In the genomic region with DNA sequence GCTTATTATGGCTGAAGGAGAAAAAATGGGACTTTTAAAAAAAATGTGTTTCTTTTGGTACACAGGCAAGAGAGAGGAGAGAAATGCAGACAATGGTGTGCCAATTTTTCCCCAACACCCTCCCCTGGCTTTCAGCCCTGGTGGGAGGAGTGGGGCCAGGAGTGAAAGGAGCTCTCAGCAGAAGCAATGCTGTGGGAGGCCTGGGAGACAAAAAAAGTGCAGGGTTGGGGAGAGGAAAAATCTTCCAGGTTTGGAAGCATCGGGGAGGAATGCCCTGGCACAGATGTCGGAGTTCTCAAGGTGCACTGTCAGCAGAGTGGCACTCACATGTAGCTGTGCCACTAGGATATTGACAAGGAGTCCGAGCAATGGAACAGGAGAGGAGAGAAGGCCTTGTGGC, we compare ENCODE assay signal across 13 cellular contexts.
DNase-seq lines count a peak whose midpoint lies in the region; ATAC-seq, FAIRE-seq and TF ChIP-seq lines count a peak whose summit lies in the region.
"Had no signal": no experiment of that assay in that cellular context is flagged by ENCODE, and none has a peak within 500 bp of the region (broad histone marks: within the 10 kb centered on the region; RNA-seq: fewer than 3 reads in every experiment).

No MANE protein-coding gene starts in this region.

- H3K27ac Mint-ChIP-seq in H9: no peak overlapping the region

- H2BK12ac ChIP-seq in H9 (ENCODE audit: insufficient read length, low read depth, low read length): no peak overlapping the region

- H3K9me2 ChIP-seq in PC-3 (replicated peaks; ENCODE audit: low read length): no peaks in the 10 kb centered on the region

- H3K56ac ChIP-seq in H9 (ENCODE audit: insufficient read length, low read depth, low read length): no peak overlapping the region

- no peaks in the 10 kb centered on the region for H3K9me3 ChIP-seq in RWPE2 (ENCODE audit: severe bottlenecking)
- H3K9me3 ChIP-seq in keratinocyte (ENCODE audit: control insufficient read depth, low read depth, low read length): no peaks in the 10 kb centered on the region
- no peaks in the 10 kb centered on the region for H3K9me3 ChIP-seq in H9 (ENCODE audit: control insufficient read depth, low read depth, low read length)
- no peaks in the 10 kb centered on the region for H3K9me3 ChIP-seq in PC-3 (ENCODE audit: low read length)
- H3K9me3 ChIP-seq: BLaER1 had no signal

- H3K9me1 ChIP-seq in keratinocyte (ENCODE audit: control insufficient read depth, extremely low read depth, insufficient read depth, low read length): no peaks in the 10 kb centered on the region

- H3K4me1 ChIP-seq in RWPE2 (ENCODE audit: insufficient read depth, poor library complexity, severe bottlenecking) (peaks cover 12% of the 10 kb centered on the region), keratinocyte (ENCODE audit: control insufficient read depth, extremely low read depth, insufficient read depth, low read length) (peaks cover 17% of the 10 kb centered on the region), H9 (ENCODE audit: insufficient read depth, low read length) (no peaks in the 10 kb centered on the region; the same call in 1 of the 2 replicates), PC-3 (ENCODE audit: insufficient read depth, low read length) (no peaks in the 10 kb centered on the region)

- H3K4me3 ChIP-seq in RWPE2 (ENCODE audit: severe bottlenecking) (no peak overlapping the region), keratinocyte (ENCODE audit: control insufficient read depth in 2 of 3, extremely low read depth in 1 of 3, insufficient read depth in 2 of 3, low read depth in 1 of 3, low read length in 3 of 3) (no peak overlapping the region), PC-3 (ENCODE audit: low read length) (no peak overlapping the region)
- H3K4me3 ChIP-seq: BLaER1 had no signal

- no peak overlapping the region for H3K4me3 Mint-ChIP-seq in H9

- peaks cover 3% of the 10 kb centered on the region; the same call in 1 of the 2 replicates for H3K27me3 Mint-ChIP-seq in H9 (ENCODE audit: low read depth)

- no peak overlapping the region for H4K5ac ChIP-seq in H9 (ENCODE audit: insufficient read length, low read depth, low read length)

- no CpG with 5 or more reads among the region's 3 CpGs for WGBS in H9 (ENCODE audit: extremely low coverage, insufficient read length, low lambda C conversion rate)

- DNase-seq in NCI-H1092 treated with DMSO at 0.1 percent for 48 hours (lab: John Stamatoyannopoulos, UW): peak; percentile 21
- DNase-seq in NCI-H1092 (lab: John Stamatoyannopoulos, UW): no peak
- DNase-seq in COR-L47 (lab: John Stamatoyannopoulos, UW): peak; percentile 30
- DNase-seq in RWPE2 (ENCODE audit: low spot score): no peak
- DNase-seq in keratinocyte (ENCODE audit: low read depth, low spot score): no peak
- no peak for DNase-seq in H9
- no peak for DNase-seq in PC-3
- DNase-seq in SW 1271 (lab: John Stamatoyannopoulos, UW): no peak
- DNase-seq: 8988T, HCEC 1CT had no signal

- peak overlapping the region; percentile 79 for H3K27ac ChIP-seq in RWPE2 (ENCODE audit: poor library complexity, severe bottlenecking)
- peak overlapping the region; percentile 27 for H3K27ac ChIP-seq in keratinocyte (ENCODE audit: control insufficient read depth, insufficient read depth, low read length)
- H3K27ac ChIP-seq in H9 (ENCODE audit: insufficient read length, low read depth, low read length): no peak overlapping the region
- no peak overlapping the region for H3K27ac ChIP-seq in PC-3 (ENCODE audit: low read length)
- H3K27ac ChIP-seq: BLaER1, SJCRH30 had no signal

- peaks cover 17 to 24% of the 10 kb centered on the region in 2 experiments for H3K4me1 Mint-ChIP-seq in H9

- no peaks in the 10 kb centered on the region for H3F3A ChIP-seq in PC-3 (ENCODE audit: low read length, unreplicated experiment)

- H3K27me3 ChIP-seq in RWPE2 (ENCODE audit: insufficient read depth, poor library complexity, severe bottlenecking) (no peaks in the 10 kb centered on the region), keratinocyte (ENCODE audit: control insufficient read depth, extremely low read depth, insufficient read depth, low read length) (peaks cover 4% of the 10 kb centered on the region), H9 (ENCODE audit: insufficient read depth, low read length) (no peaks in the 10 kb centered on the region), PC-3 (ENCODE audit: low read length) (peaks cover 15% of the 10 kb centered on the region)
- H3K27me3 ChIP-seq: BLaER1, SJCRH30 had no signal

- no TSS peak for BruUV-seq in PC-3 (replicated peaks; lab: Mats Ljungman, UMichigan)

- H3K79me2 ChIP-seq in keratinocyte (ENCODE audit: control insufficient read depth, insufficient read depth, low read length): no peaks in the 10 kb centered on the region
- no peaks in the 10 kb centered on the region for H3K79me2 ChIP-seq in H9 (ENCODE audit: insufficient read depth, low read length)
- no peaks in the 10 kb centered on the region for H3K79me2 ChIP-seq in PC-3 (ENCODE audit: low read length)

- no peak overlapping the region for H2BK120ac ChIP-seq in H9 (ENCODE audit: low read depth, low read length, poor library complexity, severe bottlenecking)

- H2BK15ac ChIP-seq in H9 (ENCODE audit: low read depth, low read length): no peak overlapping the region

- no peaks in the 10 kb centered on the region for H3K79me1 ChIP-seq in H9 (ENCODE audit: insufficient read depth, low read depth, low read length, poor library complexity, severe bottlenecking)

- no peaks in the 10 kb centered on the region for H3K9me3 Mint-ChIP-seq in H9

- no peak overlapping the region for H2BK20ac ChIP-seq in H9 (ENCODE audit: low read depth, low read length, poor library complexity, severe bottlenecking)

- H4K8ac ChIP-seq in H9 (replicated peaks; ENCODE audit: insufficient read length, low read depth, low read length): no peak overlapping the region

- H3T11ph ChIP-seq in H9 (ENCODE audit: low read length): no peak overlapping the region

- H4K91ac ChIP-seq in H9 (ENCODE audit: insufficient read length, low read depth, low read length): no peak overlapping the region

- H3K36me3 Mint-ChIP-seq in H9 (ENCODE audit: insufficient read depth in 1 of 3, low read depth in 3 of 3): no peaks in the 10 kb centered on the region

- dilution Hi-C loops in keratinocyte (cut with MboI; ENCODE audit: extremely low pct_ligation_motif_present, low sequenced_read_pairs): no loop called here

- H4K20me1 ChIP-seq in keratinocyte (ENCODE audit: control insufficient read depth, extremely low read depth, insufficient read depth, low read length): no peaks in the 10 kb centered on the region
- no peaks in the 10 kb centered on the region for H4K20me1 ChIP-seq in H9 (ENCODE audit: control insufficient read depth, insufficient read depth, insufficient read length)
- no peaks in the 10 kb centered on the region for H4K20me1 ChIP-seq in PC-3 (ENCODE audit: low read length)
- H4K20me1 ChIP-seq: BLaER1 had no signal

- H3K18ac ChIP-seq in H9 (ENCODE audit: insufficient read length, low read depth, low read length): no peak overlapping the region

- no peak overlapping the region for H2AK5ac ChIP-seq in H9 (ENCODE audit: insufficient read length, low read length)

- TF ChIP-seq CTCF in RWPE2 (IDR thresholded peaks at IDR 0.05; ENCODE audit: poor library complexity, severe bottlenecking): no peak
- TF ChIP-seq CTCF in keratinocyte (optimal IDR thresholded peaks at IDR 0.05 in 1 of 3, IDR thresholded peaks at IDR 0.05 in 1 of 3, conservative IDR thresholded peaks at IDR 0.05 in 1 of 3; ENCODE audit: extremely low read depth in 1 of 3, insufficient read depth in 2 of 3, low read length in 3 of 3): no peak
- no peak for TF ChIP-seq CTCF in H9 (conservative IDR thresholded peaks at IDR 0.05)
- no peak for TF ChIP-seq CTCF in PC-3 (conservative IDR thresholded peaks at IDR 0.05; ENCODE audit: low read depth, low read length)

- no peak overlapping the region for H3K4ac ChIP-seq in H9 (ENCODE audit: low read depth, low read length)

- H2AFZ ChIP-seq in keratinocyte (ENCODE audit: control insufficient read depth, low read length) (no peak overlapping the region), H9 (ENCODE audit: low read length) (no peak overlapping the region), PC-3 (ENCODE audit: low read length) (no peak overlapping the region)

- H3K23me2 ChIP-seq in H9 (ENCODE audit: insufficient read length, low read depth, low read length, poor library complexity, severe bottlenecking): no peaks in the 10 kb centered on the region

- peak; percentile 23 for FAIRE-seq in keratinocyte (lab: Jason Lieb, UNC)
- FAIRE-seq: HTR-8/SVneo had no signal

- H3K36me3 ChIP-seq in RWPE2 (ENCODE audit: low read depth) (no peaks in the 10 kb centered on the region), keratinocyte (ENCODE audit: control insufficient read depth in 2 of 2, extremely low read depth in 1 of 2, insufficient read depth in 2 of 2, low read length in 2 of 2) (no peaks in the 10 kb centered on the region), PC-3 (ENCODE audit: low read depth, low read length) (no peaks in the 10 kb centered on the region)
- H3K36me3 ChIP-seq: BLaER1, SJCRH30 had no signal

- ATAC-seq in RWPE2 (ENCODE audit: low read depth) (no peak), PC-3 (no peak)

- no peak overlapping the region for H2BK5ac ChIP-seq in H9 (ENCODE audit: insufficient read length, low read length)

- POLR2A ChIA-PET in PC-3 (lab: Charles Lee; ENCODE audit: unreplicated experiment): no interaction called here

- intact Hi-C loops in PC-3 (cut with micrococcal nuclease): no loop called here

- CTCF ChIA-PET in PC-3 (lab: Charles Lee): no interaction called here

- no peak overlapping the region for H3K23ac ChIP-seq in H9 (ENCODE audit: insufficient read length, low read depth, low read length)

- H3K9ac ChIP-seq in keratinocyte (ENCODE audit: control insufficient read depth, extremely low read depth, insufficient read depth, low read length) (no peak overlapping the region), H9 (ENCODE audit: extremely low read depth, insufficient read length, low read length) (no peak overlapping the region), PC-3 (ENCODE audit: low read length) (no peak overlapping the region)
- H3K9ac ChIP-seq: BLaER1 had no signal

- H3K4me2 ChIP-seq in keratinocyte (ENCODE audit: control insufficient read depth, extremely low read depth, insufficient read depth, low read depth, low read length) (peak overlapping the region; percentile 67), H9 (ENCODE audit: insufficient read depth, insufficient read length, low read length) (no peak overlapping the region), PC-3 (ENCODE audit: low read length) (no peak overlapping the region)

- no peak overlapping the region for H3K14ac ChIP-seq in H9 (ENCODE audit: insufficient read depth, low read length)

Comparison
In these comparisons a context has a peak if more than half of its experiments do, and no peak if none do; other contexts are left out.
1. DNase-seq: peak in NCI-H1092 treated with DMSO at 0.1 percent for 48 hours (single experiment) and COR-L47 (single experiment); none in NCI-H1092 (single experiment), RWPE2 (single experiment), keratinocyte (single experiment), H9 (single experiment), PC-3 (single experiment) and SW 1271 (0 of 2).
2. H3K27ac ChIP-seq: peak in RWPE2 (single experiment) and keratinocyte (single experiment); none in H9 (single experiment) and PC-3 (single experiment).